9 cellular contexts compared by ENCODE assay signal in genomic region chr5:32612134-32612888, GRCh38. TPM values are rescaled to one million over a fixed set of nuclear protein-coding genes. Genes with fewer than 3 reads are reported as not detected.
DNase-seq lines count a peak whose midpoint lies in the region; ATAC-seq and TF ChIP-seq lines count a peak whose summit lies in the region.
"Had no signal": no experiment of that assay in that cellular context is flagged by ENCODE, and none has a peak within 500 bp of the region (broad histone marks: within the 10 kb centered on the region; RNA-seq: fewer than 3 reads in every experiment).

No MANE protein-coding gene starts in this region.

- H2AK5ac ChIP-seq in IMR-90 (ENCODE audit: low read depth, low read length), result no peak overlapping the region

- intact Hi-C loops in A673 (cut with micrococcal nuclease; ENCODE audit: unreplicated experiment), result loop anchor here (1.0 to 2.0 kb wide), 2 partner anchors 123 to 380 kb away; no protein-coding TSS in a partner anchor
- intact Hi-C loops in IMR-90 (cut with micrococcal nuclease), result loop anchor here (5.0 to 10.0 kb wide), 2 partner anchors 302 to 570 kb away; no protein-coding TSS in a partner anchor
- intact Hi-C loops in PC-3 (cut with micrococcal nuclease), result loop anchor here (2.0 to 5.0 kb wide), 2 partner anchors 22 to 305 kb away; no protein-coding TSS in a partner anchor

- H3K4me2 ChIP-seq in IMR-90 (ENCODE audit: low read depth, low read length) (no peak overlapping the region), PC-3 (ENCODE audit: low read length) (no peak overlapping the region)

- no peak overlapping the region for H2BK20ac ChIP-seq in IMR-90 (ENCODE audit: low read depth, low read length)

- H3K56ac ChIP-seq in IMR-90 (ENCODE audit: extremely low read depth, insufficient read depth, low read length), result no peak overlapping the region

- H3K79me2 ChIP-seq in PC-3 (ENCODE audit: low read length), result no peaks in the 10 kb centered on the region

- H3K9ac ChIP-seq in IMR-90 (ENCODE audit: low read depth, low read length) (no peak overlapping the region), PC-3 (ENCODE audit: low read length) (no peak overlapping the region)

- peak; percentile 30; the same call in 1 of the 2 replicates for ATAC-seq in IMR-90 (ENCODE audit: low read depth)
- peak; percentile 50 for ATAC-seq in PC-3

- no peaks in the 10 kb centered on the region for H3K9me1 ChIP-seq in IMR-90 (ENCODE audit: insufficient read depth, low read length)

- BruUV-seq in A673 (replicated peaks; lab: Mats Ljungman, UMichigan) (no TSS peak), IMR-90 (replicated peaks; lab: Mats Ljungman, UMichigan) (no TSS peak), PC-3 (replicated peaks; lab: Mats Ljungman, UMichigan) (no TSS peak)

- no peaks in the 10 kb centered on the region for H3K79me1 ChIP-seq in IMR-90 (ENCODE audit: low read depth in 1 of 2, low read length in 2 of 2)

- no peaks in the 10 kb centered on the region for H3K36me3 ChIP-seq in A673 (ENCODE audit: insufficient read depth, low read length, poor library complexity, severe bottlenecking)
- no peaks in the 10 kb centered on the region for H3K36me3 ChIP-seq in IMR-90 (ENCODE audit: control insufficient read depth, insufficient read depth, low read length)
- no peaks in the 10 kb centered on the region for H3K36me3 ChIP-seq in PC-3 (ENCODE audit: low read depth, low read length)

- TF ChIP-seq CTCF in A673 (conservative IDR thresholded peaks at IDR 0.05; ENCODE audit: low read depth, low read length) (no peak), IMR-90 (conservative IDR thresholded peaks at IDR 0.05; ENCODE audit: low read depth, low read length) (no peak), PC-3 (conservative IDR thresholded peaks at IDR 0.05; ENCODE audit: low read depth, low read length) (no peak)

- H4K91ac ChIP-seq in IMR-90 (ENCODE audit: insufficient read depth, low read depth, low read length), result no peak overlapping the region

- no peaks in the 10 kb centered on the region for H3F3A ChIP-seq in PC-3 (ENCODE audit: low read length, unreplicated experiment)

- dilution Hi-C loops in IMR-90 (cut with HindIII; ENCODE audit: low sequenced_read_pairs, unreplicated experiment), result no loop called here

- WGBS in IMR-90 (ENCODE audit: extremely low coverage in 2 of 2, insufficient read length in 1 of 2), 2 experiments, result 92% methylated on average over 5 of the region's 10 CpGs; no CpG with 5 or more reads in 1 of the 2 experiments

- H2BK120ac ChIP-seq in IMR-90 (ENCODE audit: low read depth, low read length), result no peak overlapping the region

- CTCF ChIA-PET in A673 (lab: Charles Lee) (interaction anchor here (1.5 kb wide), 2 partner anchors 122 to 380 kb away, joined by 5 to 6 read pairs; no protein-coding TSS in a partner anchor), IMR-90 (lab: Yijun Ruan, JAX) (interaction anchor here (0.6 kb wide), 1 partner anchor 439 kb away, joined by 4 read pairs; no protein-coding TSS in a partner anchor), PC-3 (lab: Charles Lee) (interaction anchor here (0.6 kb wide), 1 partner anchor 22 kb away, joined by 5 read pairs; no protein-coding TSS in a partner anchor)

- no peak overlapping the region for H2BK5ac ChIP-seq in IMR-90 (ENCODE audit: low read depth, low read length, poor library complexity, severe bottlenecking)

- H2AFZ ChIP-seq in IMR-90 (replicated peaks; ENCODE audit: low read length, poor library complexity) (no peak overlapping the region), PC-3 (ENCODE audit: low read length) (peak overlapping the region; percentile 12; the same call in 1 of the 2 replicates)

- no peak overlapping the region for H3K4ac ChIP-seq in IMR-90 (ENCODE audit: low read depth, low read length)

- H3K23ac ChIP-seq in IMR-90 (ENCODE audit: low read depth, low read length), result 0 out of 2 replicates have a peak overlapping the region, but pooled peaks have one; percentile 44

- H2AK9ac ChIP-seq in IMR-90 (replicated peaks; ENCODE audit: low read depth, low read length, poor library complexity), result no peak overlapping the region

- H3K14ac ChIP-seq in IMR-90 (replicated peaks; ENCODE audit: low read depth, low read length), result no peak overlapping the region

- no peak overlapping the region for H4K8ac ChIP-seq in IMR-90 (ENCODE audit: low read depth in 2 of 2, low read length in 2 of 2)

- no peaks in the 10 kb centered on the region for H3K27me3 ChIP-seq in A673 (replicated peaks; ENCODE audit: insufficient read depth, low read depth, low read length, poor library complexity)
- H3K27me3 ChIP-seq in IMR-90 (ENCODE audit: control insufficient read depth, insufficient read depth, low read length), result no peaks in the 10 kb centered on the region
- H3K27me3 ChIP-seq in PC-3 (ENCODE audit: low read length), result no peaks in the 10 kb centered on the region

- no peak overlapping the region for H4K5ac ChIP-seq in IMR-90 (ENCODE audit: low read depth, low read length)

- peaks cover 9% of the 10 kb centered on the region for H3K4me1 ChIP-seq in A673 (ENCODE audit: insufficient read depth, low read length, poor library complexity, severe bottlenecking)
- H3K4me1 ChIP-seq in IMR-90 (ENCODE audit: control insufficient read depth, insufficient read depth, low read length), result peaks cover 3% of the 10 kb centered on the region
- H3K4me1 ChIP-seq in PC-3 (ENCODE audit: insufficient read depth, low read length), result no peaks in the 10 kb centered on the region

- no peak for TF ChIP-seq RAD21 in IMR-90 (IDR thresholded peaks at IDR 0.05; ENCODE audit: low read length)

- H3K9me3 ChIP-seq in A673 (ENCODE audit: low read depth, low read length, poor library complexity, severe bottlenecking), result no peaks in the 10 kb centered on the region
- H3K9me3 ChIP-seq in IMR-90 (ENCODE audit: control insufficient read depth, insufficient read depth, low read length), result no peaks in the 10 kb centered on the region
- no peaks in the 10 kb centered on the region for H3K9me3 ChIP-seq in PC-3 (ENCODE audit: low read length)

- POLR2A ChIA-PET in A673 (lab: Charles Lee; ENCODE audit: low non-redundant PET), result no interaction called here
- POLR2A ChIA-PET in IMR-90 (lab: Charles Lee; ENCODE audit: unreplicated experiment), result no interaction called here
- POLR2A ChIA-PET in PC-3 (lab: Charles Lee; ENCODE audit: unreplicated experiment), result no interaction called here

- H3K27ac ChIP-seq in A673 (ENCODE audit: low read depth, low read length, poor library complexity, severe bottlenecking), result peak overlapping the region; percentile 9
- H3K27ac ChIP-seq in IMR-90 (ENCODE audit: insufficient read depth, low read length), result no peak overlapping the region
- no peak overlapping the region for H3K27ac ChIP-seq in PC-3 (ENCODE audit: low read length)
- H3K27ac ChIP-seq: skin epidermis had no signal

- no peak overlapping the region for H3K18ac ChIP-seq in IMR-90 (ENCODE audit: low read depth, low read length)

- H4K20me1 ChIP-seq in IMR-90 (ENCODE audit: insufficient read depth, low read length) (no peaks in the 10 kb centered on the region), PC-3 (ENCODE audit: low read length) (no peaks in the 10 kb centered on the region)

- in situ Hi-C loops in IMR-90 (cut with MboI; ENCODE audit: low sequenced_read_pairs), result loop anchor here (10.0 kb wide), 1 partner anchor 368 kb away; no protein-coding TSS in a partner anchor

- no peak overlapping the region for H2BK15ac ChIP-seq in IMR-90 (ENCODE audit: low read depth, low read length)

- DNase-seq in A673 (ENCODE audit: low spot score), result peak; percentile 76
- peak; percentile 20 for DNase-seq in IMR-90
- DNase-seq in PC-3, result no peak
- peak; percentile 90 for DNase-seq in islet precursor cell
- no peak for DNase-seq in dedifferentiated amniotic fluid mesenchymal stem cell (ENCODE audit: extremely low spot score)
- DNase-seq in hepatic stellate cell (ENCODE audit: low spot score), result no peak
- DNase-seq in stimulated activated CD4-positive, alpha-beta T cell treated with anti-CD3 and anti-CD28 coated beads, Interleukin-2, amount 100 ng/mL, for 48 hours, result no peak
- DNase-seq in amniotic stem cell (lab: John Stamatoyannopoulos, UW), result no peak

- no peaks in the 10 kb centered on the region for H3K9me2 ChIP-seq in PC-3 (replicated peaks; ENCODE audit: low read length)

- no peak for TF ChIP-seq POLR2A in IMR-90 (IDR thresholded peaks at IDR 0.05; ENCODE audit: low read depth, low read length)

- H3K4me3 ChIP-seq in A673 (ENCODE audit: low read depth, low read length, poor library complexity, severe bottlenecking) (peak overlapping the region; percentile 2), IMR-90 (ENCODE audit: insufficient read depth, low read depth, low read length) (no peak overlapping the region), PC-3 (ENCODE audit: low read length) (no peak overlapping the region)
- H3K4me3 ChIP-seq: skin epidermis had no signal

TF ChIP-seq in IMR-90, 13 proteins besides CTCF, POLR2A, EP300 and RAD21 (continues in another document):
- TF ChIP-seq NFE2L2 (IDR thresholded peaks at IDR 0.05; ENCODE audit: low read depth, low read length) (no peak), RFX5 (IDR thresholded peaks at IDR 0.05; ENCODE audit: low read depth, low read length) (no peak), MAZ (IDR thresholded peaks at IDR 0.05; ENCODE audit: borderline replicate concordance, low read depth, low read length) (no peak), USF2 (IDR thresholded peaks at IDR 0.05; ENCODE audit: low read depth, low read length) (no peak), MAFK (IDR thresholded peaks at IDR 0.05; ENCODE audit: low read depth, low read length) (no peak), CHD1 (IDR thresholded peaks at IDR 0.05; ENCODE audit: low read depth, low read length) (no peak), BHLHE40 (IDR thresholded peaks at IDR 0.05; ENCODE audit: low read depth, low read length) (no peak), FOS (IDR thresholded peaks at IDR 0.05; ENCODE audit: low read depth, low read length) (no peak), CEBPB (IDR thresholded peaks at IDR 0.05; ENCODE audit: low read depth, low read length) (no peak)

RNA-seq across cellular contexts. Expression of gene SUB1, which starts 27.0 kb away (rescaled TPM):
- total RNA-seq in A673 (2021), result 324 and 331 TPM in 2 replicates
- total RNA-seq in IMR-90 (2012; rRNA removed), result 19.5 and 90.5 TPM in 2 replicates
- polyA plus RNA-seq in IMR-90 (2012; rRNA removed), result 117 and 155 TPM in 2 replicates
- polyA plus RNA-seq in IMR-90 (2012; cell fraction: cytosol; rRNA removed), result 3.1 and 6.0 TPM in 2 replicates
- 4.2 and 27.6 TPM in 2 replicates for polyA plus RNA-seq in IMR-90 (2012; cell fraction: nucleus; rRNA removed; ENCODE audit: low replicate concordance)
- 185 and 189 TPM in 2 replicates for total RNA-seq in PC-3 (2014; rRNA removed)

Comparison
In these comparisons a context has a peak if more than half of its experiments do, and no peak if none do; other contexts are left out.
1. DNase-seq: peak in A673 (single experiment), IMR-90 (single experiment) and islet precursor cell (single experiment); none in PC-3 (single experiment), dedifferentiated amniotic fluid mesenchymal stem cell (single experiment), hepatic stellate cell (single experiment), stimulated activated CD4-positive, alpha-beta T cell treated with anti-CD3 and anti-CD28 coated beads, Interleukin-2, amount 100 ng/mL, for 48 hours (0 of 2) and amniotic stem cell (single experiment).